18 cellular contexts compared by ENCODE assay signal in genomic region chr16:22705799-22706198, GRCh38.
A peak's percentile ranks its signal among the peaks of the same experiment; 100 is the strongest.
DNase-seq lines count a peak whose midpoint lies in the region; ATAC-seq and TF ChIP-seq lines count a peak whose summit lies in the region.
"Had no signal": no experiment of that assay in that cellular context is flagged by ENCODE, and none has a peak within 500 bp of the region (broad histone marks: within the 10 kb centered on the region; RNA-seq: fewer than 3 reads in every experiment).

No MANE protein-coding gene starts in this region.

- H3K4me1 ChIP-seq in aorta (ENCODE audit: control insufficient read depth in 1 of 2, insufficient read depth in 2 of 2, low read length in 2 of 2), result no peaks in the 10 kb centered on the region
- H3K4me1 ChIP-seq in foreskin keratinocyte, result no peaks in the 10 kb centered on the region
- H3K4me1 ChIP-seq: A549 had no signal

- 20 to 25% methylated on average over 3 of the region's 3 CpGs for WGBS in aorta, 2 donors

- H3K4me3 ChIP-seq in aorta (ENCODE audit: low read length in 2 of 2) (no peak overlapping the region), MG63 (no peak overlapping the region)
- H3K4me3 ChIP-seq: A549, BLaER1, GM23248 had no signal

- H3K27ac ChIP-seq in angular gyrus (ENCODE audit: low read depth, low read length), result peak overlapping the region; percentile 53
- no peak overlapping the region for H3K27ac ChIP-seq in aorta (ENCODE audit: low read depth in 1 of 2, low read length in 2 of 2)
- H3K27ac ChIP-seq in foreskin keratinocyte, result no peak overlapping the region
- H3K27ac ChIP-seq: 22Rv1, A549, BLaER1, GM23248 had no signal

- intact Hi-C loops in aorta (cut with DNase I), result no loop called here

- H3K9me3 ChIP-seq in aorta (ENCODE audit: control insufficient read depth, low read length) (no peaks in the 10 kb centered on the region), MG63 (no peaks in the 10 kb centered on the region)
- H3K9me3 ChIP-seq: A549 had no signal

- TF ChIP-seq CTCF in foreskin keratinocyte (conservative IDR thresholded peaks at IDR 0.05), result no peak

- H3K27me3 ChIP-seq in aorta (ENCODE audit: control insufficient read depth in 1 of 2, insufficient read depth in 2 of 2, low read length in 1 of 2) (no peaks in the 10 kb centered on the region), foreskin keratinocyte (peaks cover 17% of the 10 kb centered on the region), MG63 (no peaks in the 10 kb centered on the region)
- H3K27me3 ChIP-seq: BLaER1 had no signal

- H3K36me3 ChIP-seq in aorta (ENCODE audit: control insufficient read depth in 1 of 2, insufficient read depth in 2 of 2, low read length in 1 of 2), result no peaks in the 10 kb centered on the region
- no peaks in the 10 kb centered on the region for H3K36me3 ChIP-seq in MG63
- H3K36me3 ChIP-seq: BLaER1 had no signal

- DNase-seq in DMS53 (lab: John Stamatoyannopoulos, UW), result peak; percentile 66
- no peak for DNase-seq in DMS53 treated with DMSO at 0.1 percent for 48 hours (lab: John Stamatoyannopoulos, UW; ENCODE audit: unreplicated experiment)
- DNase-seq in myocyte (ENCODE audit: low read depth), result peak; percentile 35
- no peak for DNase-seq in aorta
- no peak for DNase-seq in DMS79 treated with DMSO at 0.1 percent for 48 hours (lab: John Stamatoyannopoulos, UW)
- DNase-seq in foreskin keratinocyte, result no peak
- no peak for DNase-seq in MG63
- DNase-seq: AML-193; Calu3; CD4-positive, alpha-beta memory T cell; GDM1; GM23248; HCEC 1CT; IMR-90 had no signal

- ATAC-seq in aorta (ENCODE audit: low FRiP score), result peak; percentile 26
- ATAC-seq in foreskin keratinocyte, result no peak
- ATAC-seq: A549 had no signal

Comparison
In these comparisons a context has a peak if more than half of its experiments do, and no peak if none do; other contexts are left out.
1. DNase-seq: peak in DMS53 (single experiment) and myocyte (single experiment); none in DMS53 treated with DMSO at 0.1 percent for 48 hours (single experiment), aorta (0 of 2), DMS79 treated with DMSO at 0.1 percent for 48 hours (single experiment), foreskin keratinocyte (0 of 2) and MG63 (single experiment).